In genomic region chr17:39739020-39739884, GRCh38 we compare ENCODE assay signal across 6 cellular contexts. TPM values are rescaled to one million over a fixed set of nuclear protein-coding genes. Genes with fewer than 3 reads are reported as not detected.
A peak's percentile ranks its signal among the peaks of the same experiment; 100 is the strongest.
DNase-seq lines count a peak whose midpoint lies in the region; ATAC-seq and TF ChIP-seq lines count a peak whose summit lies in the region.

No MANE protein-coding gene starts in this region.

- POLR2A ChIA-PET in Panc1 (lab: Charles Lee) = interaction anchor here (0.8 kb wide), 1 partner anchor 9 kb away, joined by 4 read pairs; the partner anchor contains the start of gene MIEN1

- ATAC-seq in Panc1 = peak; percentile 53
- ATAC-seq in GM21367 (IDR thresholded peaks at IDR 0.05; ENCODE audit: unreplicated experiment) = no peak

- intact Hi-C loops in Panc1 (cut with micrococcal nuclease; ENCODE audit: unreplicated experiment) = no loop called here

- CTCF ChIA-PET in Panc1 (lab: Charles Lee) = interaction anchor here (0.5 to 0.6 kb wide), 2 partner anchors 9 to 16 kb away, joined by 3 to 5 read pairs; no protein-coding TSS in a partner anchor

- H3K4me3 ChIP-seq in Panc1 (ENCODE audit: low read depth in 2 of 2, low read length in 2 of 2) (peak overlapping the region; percentile 34 to 65), tibial nerve (peak overlapping the region in 2 of 4 donors; percentile 24 to 31)

- in situ Hi-C loops in Panc1 (cut with HindIII; ENCODE audit: low pct_unique_long_range_greater_than_20kb, low sequenced_read_pairs) = no loop called here

- TF ChIP-seq CTCF in Panc1 (IDR thresholded peaks at IDR 0.05) (no peak), tibial nerve (IDR thresholded peaks at IDR 0.05) (no peak)

- no peak for TF ChIP-seq POLR2A in tibial nerve (IDR thresholded peaks at IDR 0.05)

- no peak for TF ChIP-seq EP300 in tibial nerve (IDR thresholded peaks at IDR 0.05)

- BruUV-seq in Panc1 (replicated peaks; lab: Mats Ljungman, UMichigan) = no TSS peak

- no peaks in the 10 kb centered on the region for H3K27me3 ChIP-seq in Panc1 (ENCODE audit: control insufficient read depth, insufficient read depth, low read length)
- peaks cover 0 to 78% of the 10 kb centered on the region in 2 donors for H3K27me3 ChIP-seq in tibial nerve

- H3K9me3 ChIP-seq in Panc1 (ENCODE audit: control insufficient read depth, insufficient read depth, low read depth, low read length) (no peaks in the 10 kb centered on the region), tibial nerve (no peaks in the 10 kb centered on the region)

- H3K4me1 ChIP-seq in Panc1 (ENCODE audit: control insufficient read depth, insufficient read depth, low read length) = peaks cover 32% of the 10 kb centered on the region
- H3K4me1 ChIP-seq in tibial nerve = peaks cover 0 to 31% (median 15%) of the 10 kb centered on the region in 4 donors

- H3K36me3 ChIP-seq in Panc1 (ENCODE audit: control insufficient read depth, insufficient read depth, low read length) (no peaks in the 10 kb centered on the region; the same call in 1 of the 2 replicates), tibial nerve (no peaks in the 10 kb centered on the region)

- 10 to 12% methylated on average over 25 to 28 of the region's 31 CpGs for WGBS in tibial nerve, 2 donors

- H3K27ac ChIP-seq in Panc1 (ENCODE audit: low read length) (peak overlapping the region; percentile 77), tibial nerve (peak overlapping the region in 1 of 4 donors; percentile 62)

- DNase-seq in EL (peak; percentile 61), Panc1 (ENCODE audit: low read depth, low spot score) (no peak), left kidney (ENCODE audit: low read depth, low spot score) (peak; percentile 94), tibial nerve (ENCODE audit: low spot score in 2 of 2) (no peak), SK-N-DZ (ENCODE audit: low spot score) (no peak)

RNA-seq across cellular contexts. Expression of gene GRB7, which starts 1.5 kb away (rescaled TPM):
- total RNA-seq in Panc1 (2021; ENCODE audit: unreplicated experiment) (2.8 TPM), tibial nerve (under 1 TPM in 3 of 4 donors, not detected in 1; 0.21 to 0.39 (median 0.30) TPM)
- polyA plus RNA-seq in Panc1 (2012; ENCODE audit: insufficient read length) = 2.5 TPM
- polyA plus RNA-seq in SK-N-DZ (2014; cell fraction: cytosol; rRNA removed) = not detected in 2 replicates
- polyA plus RNA-seq in SK-N-DZ (2014; cell fraction: nucleus; rRNA removed) = not detected in 2 replicates

RNA-seq across cellular contexts. Expression of gene MIEN1, which starts 8.9 kb away (rescaled TPM):
- total RNA-seq in Panc1 (2021; ENCODE audit: unreplicated experiment) (103 TPM), tibial nerve (10 to 100 TPM; 29.8 to 65.3 (median 43.5) TPM)
- 168 TPM for polyA plus RNA-seq in Panc1 (2012; ENCODE audit: insufficient read length)
- 45.6 and 85.6 TPM in 2 replicates for polyA plus RNA-seq in SK-N-DZ (2014; cell fraction: cytosol; rRNA removed)
- polyA plus RNA-seq in SK-N-DZ (2014; cell fraction: nucleus; rRNA removed) = 34.8 and 42.7 TPM in 2 replicates

RNA-seq across cellular contexts. Expression of gene ERBB2, which starts 39.4 kb away (rescaled TPM):
- total RNA-seq in Panc1 (2021; ENCODE audit: unreplicated experiment) = 68.6 TPM
- polyA plus RNA-seq in Panc1 (2012; ENCODE audit: insufficient read length) = 60.1 TPM
- total RNA-seq in tibial nerve = 100 to 1,000 TPM; 101 to 131 (median 114) TPM
- 5.2 and 7.0 TPM in 2 replicates for polyA plus RNA-seq in SK-N-DZ (2014; cell fraction: cytosol; rRNA removed)
- polyA plus RNA-seq in SK-N-DZ (2014; cell fraction: nucleus; rRNA removed) = 27.2 and 37.7 TPM in 2 replicates

RNA-seq across cellular contexts. Expression of gene PGAP3, which starts 51.4 kb away (rescaled TPM):
- 21.8 TPM for total RNA-seq in Panc1 (2021; ENCODE audit: unreplicated experiment)
- 23.8 TPM for polyA plus RNA-seq in Panc1 (2012; ENCODE audit: insufficient read length)
- 10 to 100 TPM; 10.9 to 16.5 (median 15.1) TPM for total RNA-seq in tibial nerve
- polyA plus RNA-seq in SK-N-DZ (2014; cell fraction: cytosol; rRNA removed) = 7.3 and 8.6 TPM in 2 replicates
- polyA plus RNA-seq in SK-N-DZ (2014; cell fraction: nucleus; rRNA removed) = 35.0 and 37.2 TPM in 2 replicates

Comparison
In these comparisons a context has a peak if more than half of its experiments do, and no peak if none do; other contexts are left out.
1. DNase-seq: peak in EL (single experiment) and left kidney (single experiment); none in Panc1 (single experiment), tibial nerve (0 of 2) and SK-N-DZ (single experiment).